Comparison of ENCODE assay signal across 11 cellular contexts in the genomic region with DNA sequence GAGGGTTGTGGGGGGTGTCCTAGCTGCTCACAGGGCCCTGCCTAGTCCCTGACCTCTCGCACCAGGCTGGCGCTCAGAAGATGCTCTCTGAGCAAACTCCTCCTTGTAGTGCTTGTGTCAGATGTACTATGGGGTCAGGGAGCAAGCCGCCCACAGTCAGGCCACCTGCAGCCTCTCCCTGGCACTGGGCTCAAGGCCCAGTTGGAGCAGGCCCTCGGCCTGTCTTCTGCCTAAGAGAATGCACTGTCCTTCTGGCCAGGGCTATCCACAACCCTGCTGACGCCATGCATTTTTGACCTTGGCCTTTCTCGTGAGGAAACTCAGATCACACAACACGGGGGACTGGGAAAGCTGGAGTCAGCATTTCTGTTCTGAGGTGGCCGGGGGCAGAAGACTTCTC.
"Had no signal": no experiment of that assay in that cellular context is flagged by ENCODE, and none has a peak within 500 bp of the region (broad histone marks: within the 10 kb centered on the region; RNA-seq: fewer than 3 reads in every experiment).

No MANE protein-coding gene starts in this region.

- DNase-seq: activated CD4-positive, alpha-beta T cell treated with anti-CD3 and anti-CD28 coated beads, Interleukin-2, amount 50 U/mL, for 4 hours; activated CD4-positive, CD25-positive, alpha-beta regulatory T cell treated with anti-CD3 and anti-CD28 coated beads, Interleukin-2, amount 50 U/mL, for 72 hours; activated naive CD4-positive, alpha-beta T cell treated with anti-CD3 and anti-CD28 coated beads, Interleukin-2, amount 10 ng/mL, durations not matched to agents 7 days and 5 days; activated T-cell treated with anti-CD3 and anti-CD28 coated beads, Interleukin-2, amount 50 U/mL, for 24 hours; left ventricle myocardium superior; stimulated activated CD4-positive, alpha-beta T cell treated with anti-CD3 and anti-CD28 coated beads, Interleukin-15, amount 100 ng/mL, for 24 hours; stimulated activated CD4-positive, alpha-beta T cell treated with anti-CD3 and anti-CD28 coated beads, Interleukin-4, amount 100 ng/mL, for 1 hour; stimulated activated naive CD8-positive, alpha-beta T cell treated with anti-CD3 and anti-CD28 coated beads, Interleukin-15, Interleukin-2, amounts not matched to agents 100 U/mL and 50 U/mL, for 24 hours; T-helper 1 cell had no signal

- ATAC-seq: gastroesophageal sphincter; left ventricle myocardium superior; stimulated activated naive CD8-positive, alpha-beta T cell treated with anti-CD3 and anti-CD28 coated beads, Interleukin-15, Interleukin-2, amounts not matched to agents 100 U/mL and 50 U/mL, for 24 hours had no signal

- H3K9me3 ChIP-seq: gastroesophageal sphincter had no signal

- H3K27me3 ChIP-seq: gastroesophageal sphincter had no signal

- H3K4me3 ChIP-seq: gastroesophageal sphincter, SK-N-MC had no signal

- H3K27ac ChIP-seq: gastroesophageal sphincter, SK-N-MC had no signal
